Comparison of ENCODE assay signal across 29 cellular contexts in genomic region chr15:100039994-100040393, GRCh38.
"Had no signal": no experiment of that assay in that cellular context is flagged by ENCODE, and none has a peak within 500 bp of the region (broad histone marks: within the 10 kb centered on the region; RNA-seq: fewer than 3 reads in every experiment).

No MANE protein-coding gene starts in this region.

- H3K4me1 Mint-ChIP-seq: naive thymus-derived CD8-positive, alpha-beta T cell; stimulated activated effector memory CD8-positive, alpha-beta T cell treated with anti-CD3 and anti-CD28 coated beads, Interleukin-12 subunit alpha, Interleukin-12 subunit beta, amount 100 ng/mL, for 72 hours had no signal

- H3K4me3 Mint-ChIP-seq: naive thymus-derived CD8-positive, alpha-beta T cell; natural killer cell treated with Interleukin-12 subunit alpha and Interleukin-12 subunit beta and Interleukin-15 and Interleukin-18, amount 100 ng/mL, for 72 hours; nephron progenitor cell; neural crest cell; stimulated activated effector memory CD8-positive, alpha-beta T cell treated with anti-CD3 and anti-CD28 coated beads, Interleukin-12 subunit alpha, Interleukin-12 subunit beta, amount 100 ng/mL, for 72 hours; stimulated activated naive B cell treated with anti-CD40 and anti-IgM and Interleukin-4, amounts not matched to agents 10 μg/mL and 1 μg/mL and 100 μg/mL, for 72 hours; stimulated activated naive CD8-positive, alpha-beta T cell treated with anti-CD3 and anti-CD28 coated beads, Interleukin-15, Interleukin-2, amounts not matched to agents 100 ng/mL and 50 ng/mL, for 24 hours had no signal

- H3K4me1 ChIP-seq: parathyroid adenoma had no signal

- DNase-seq: naive thymus-derived CD8-positive, alpha-beta T cell; nephron progenitor cell; nucleus accumbens; ovary; posterior cingulate gyrus; psoas muscle; right lobe of liver; sigmoid colon; small intestine; stimulated activated CD4-positive, alpha-beta T cell treated with anti-CD3 and anti-CD28 coated beads, Interleukin-15, amount 100 ng/mL, for 24 hours; stimulated activated CD4-positive, alpha-beta T cell treated with anti-CD3 and anti-CD28 coated beads, Interleukin-2, amount 100 ng/mL, for 24 hours; stimulated activated CD4-positive, alpha-beta T cell treated with anti-CD3 and anti-CD28 coated beads, Interleukin-2, amount 100 ng/mL, for 48 hours; stimulated activated CD4-positive, alpha-beta T cell treated with anti-CD3 and anti-CD28 coated beads, Interleukin-4, amount 100 ng/mL, for 24 hours; stimulated activated naive B cell treated with anti-CD40 and anti-IgM and Interleukin-4, amounts not matched to agents 10 μg/mL and 1 μg/mL and 100 μg/mL, for 72 hours; stimulated activated naive CD4-positive, alpha-beta T cell treated with Interleukin-2 at 50 U/mL for 16 hours; stomach; thyroid gland; trophoblast cell; upper lobe of left lung had no signal

- H3K27me3 Mint-ChIP-seq: naive thymus-derived CD8-positive, alpha-beta T cell; stimulated activated naive CD8-positive, alpha-beta T cell treated with anti-CD3 and anti-CD28 coated beads, Interleukin-15, Interleukin-2, amounts not matched to agents 100 ng/mL and 50 ng/mL, for 24 hours had no signal

- H3K27me3 ChIP-seq: neutrophil, ovary, right lobe of liver, sigmoid colon, stomach, thyroid gland, tibial nerve, upper lobe of left lung, vagina had no signal

- H3K36me3 ChIP-seq: neutrophil, ovary, right lobe of liver, sigmoid colon, stomach, thoracic aorta, thyroid gland, tibial nerve, upper lobe of left lung, vagina had no signal

- H3K9me3 ChIP-seq: neutrophil, ovary, psoas muscle, right lobe of liver, sigmoid colon, stomach, thoracic aorta, thyroid gland, tibial nerve, upper lobe of left lung, vagina had no signal

- ATAC-seq: naive thymus-derived CD8-positive, alpha-beta T cell; natural killer cell treated with Interleukin-12 subunit alpha and Interleukin-12 subunit beta and Interleukin-15 and Interleukin-18, amount 100 ng/mL, for 72 hours; psoas muscle; right lobe of liver; stimulated activated effector memory CD8-positive, alpha-beta T cell treated with anti-CD3 and anti-CD28 coated beads, Interleukin-12 subunit alpha, Interleukin-12 subunit beta, amount 100 ng/mL, for 72 hours; stimulated activated naive B cell treated with anti-CD40 and anti-IgM and Interleukin-4, amounts not matched to agents 10 μg/mL and 1 μg/mL and 100 μg/mL, for 72 hours had no signal

- H3K27ac ChIP-seq: neutrophil, ovary, parathyroid adenoma, psoas muscle, right lobe of liver, sigmoid colon, stomach, thoracic aorta, thyroid gland, tibial nerve, upper lobe of left lung, vagina had no signal

- H3K27ac Mint-ChIP-seq: naive thymus-derived CD8-positive, alpha-beta T cell; natural killer cell treated with Interleukin-12 subunit alpha and Interleukin-12 subunit beta and Interleukin-15 and Interleukin-18, amount 100 ng/mL, for 72 hours; nephron progenitor cell; progenitor cell of endocrine pancreas; stimulated activated effector memory CD8-positive, alpha-beta T cell treated with anti-CD3 and anti-CD28 coated beads, Interleukin-12 subunit alpha, Interleukin-12 subunit beta, amount 100 ng/mL, for 72 hours; stimulated activated naive B cell treated with anti-CD40 and anti-IgM and Interleukin-4, amounts not matched to agents 10 μg/mL and 1 μg/mL and 100 μg/mL, for 72 hours; stimulated activated naive CD8-positive, alpha-beta T cell treated with anti-CD3 and anti-CD28 coated beads, Interleukin-15, Interleukin-2, amounts not matched to agents 100 ng/mL and 50 ng/mL, for 24 hours had no signal

- H3K9ac ChIP-seq: parathyroid adenoma had no signal

- H3K9me3 Mint-ChIP-seq: natural killer cell treated with Interleukin-12 subunit alpha and Interleukin-12 subunit beta and Interleukin-15 and Interleukin-18, amount 100 ng/mL, for 72 hours; neural crest cell; stimulated activated effector memory CD8-positive, alpha-beta T cell treated with anti-CD3 and anti-CD28 coated beads, Interleukin-12 subunit alpha, Interleukin-12 subunit beta, amount 100 ng/mL, for 72 hours; stimulated activated naive B cell treated with anti-CD40 and anti-IgM and Interleukin-4, amounts not matched to agents 10 μg/mL and 1 μg/mL and 100 μg/mL, for 72 hours; stimulated activated naive CD8-positive, alpha-beta T cell treated with anti-CD3 and anti-CD28 coated beads, Interleukin-15, Interleukin-2, amounts not matched to agents 100 ng/mL and 50 ng/mL, for 24 hours had no signal

- H3K4me3 ChIP-seq: ovary, psoas muscle, right lobe of liver, sigmoid colon, stomach, thoracic aorta, thyroid gland, tibial nerve, upper lobe of left lung, vagina had no signal

- H3K36me3 Mint-ChIP-seq: natural killer cell treated with Interleukin-12 subunit alpha and Interleukin-12 subunit beta and Interleukin-15 and Interleukin-18, amount 100 ng/mL, for 72 hours; stimulated activated effector memory CD8-positive, alpha-beta T cell treated with anti-CD3 and anti-CD28 coated beads, Interleukin-12 subunit alpha, Interleukin-12 subunit beta, amount 100 ng/mL, for 72 hours; stimulated activated naive B cell treated with anti-CD40 and anti-IgM and Interleukin-4, amounts not matched to agents 10 μg/mL and 1 μg/mL and 100 μg/mL, for 72 hours had no signal
